ENCODE assay signal across 36 cellular contexts in the genomic region with DNA sequence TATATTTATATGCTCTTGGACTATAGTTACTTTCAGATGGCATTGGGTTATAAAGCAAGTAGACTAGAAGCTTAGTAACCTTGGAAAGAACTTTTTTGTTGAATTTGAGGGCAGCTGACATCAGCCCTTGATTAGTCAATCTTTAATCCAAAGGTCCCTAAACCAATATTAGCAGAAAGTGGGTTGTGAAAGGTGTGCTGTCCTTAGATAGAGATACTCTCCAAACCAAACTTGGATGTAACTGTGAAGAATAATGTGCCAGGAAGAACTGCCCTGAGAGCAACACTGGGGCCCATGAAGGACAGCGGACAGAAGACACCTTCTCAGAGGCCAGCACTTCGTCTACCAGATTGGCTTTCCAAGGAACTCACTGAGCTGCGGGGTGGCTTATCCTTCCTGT. TPM values are rescaled to one million over a fixed set of nuclear protein-coding genes. Genes with fewer than 3 reads are reported as not detected.
"Had no signal": no experiment of that assay in that cellular context is flagged by ENCODE, and none has a peak within 500 bp of the region (broad histone marks: within the 10 kb centered on the region; RNA-seq: fewer than 3 reads in every experiment).

No MANE protein-coding gene starts in this region.

- H3K9me3 ChIP-seq: ascending aorta, Peyer's patch had no signal

- H3K27ac ChIP-seq: ascending aorta, cardiac muscle cell, KMS-11, Peyer's patch, RWPE1, VCaP had no signal

- H3K36me3 Mint-ChIP-seq: activated naive CD4-positive, alpha-beta T cell treated with anti-CD3 and anti-CD28 coated beads, Interleukin-2, amount 50 U/mL, for 24 hours; activated naive CD8-positive, alpha-beta T cell treated with anti-CD3 and anti-CD28 coated beads, Interleukin-2, amount 10 ng/mL, durations not matched to agents 7 days and 5 days; T-cell had no signal

- H3K9me3 Mint-ChIP-seq: activated CD4-positive, alpha-beta memory T cell treated with anti-CD3 and anti-CD28 coated beads, Interleukin-2, amount 10 ng/mL, durations not matched to agents 7 days and 5 days; activated naive CD4-positive, alpha-beta T cell treated with anti-CD3 and anti-CD28 coated beads, Interleukin-2, amount 50 U/mL, for 24 hours; activated naive CD8-positive, alpha-beta T cell treated with anti-CD3 and anti-CD28 coated beads, Interleukin-2, amount 10 ng/mL, durations not matched to agents 7 days and 5 days; activated T-cell treated with anti-CD3 and anti-CD28 coated beads, Interleukin-2, amount 50 U/mL, for 72 hours; activated T-helper 17 cell treated with anti-CD3 and anti-CD28 coated beads, Interleukin-2, amount 50 U/mL, for 72 hours; T-cell had no signal

- H3K36me3 ChIP-seq: ascending aorta, cardiac muscle cell, Peyer's patch had no signal

- H3K4me3 Mint-ChIP-seq: activated B cell treated with CpG ODN at 0.5 μM for 24 hours; activated CD4-positive, alpha-beta memory T cell treated with anti-CD3 and anti-CD28 coated beads, Interleukin-2, amount 10 ng/mL, durations not matched to agents 7 days and 5 days; activated naive CD4-positive, alpha-beta T cell treated with anti-CD3 and anti-CD28 coated beads, Interleukin-2, amount 50 U/mL, for 24 hours; activated naive CD8-positive, alpha-beta T cell treated with anti-CD3 and anti-CD28 coated beads, Interleukin-2, amount 10 ng/mL, durations not matched to agents 7 days and 5 days; activated T-cell treated with anti-CD3 and anti-CD28 coated beads, Interleukin-2, amount 50 U/mL, for 72 hours; activated T-helper 17 cell treated with anti-CD3 and anti-CD28 coated beads, Interleukin-2, amount 50 U/mL, for 72 hours; T-cell; T-helper 17 cell had no signal

- H3K9ac ChIP-seq: KMS-11 had no signal

- H3K4me1 ChIP-seq: ascending aorta, Peyer's patch had no signal

- H3K4me2 ChIP-seq: KMS-11 had no signal

- H3K27me3 ChIP-seq: ascending aorta, cardiac muscle cell, Peyer's patch had no signal

- DNase-seq: activated B cell treated with CpG ODN at 0.5 μM for 24 hours; activated CD4-positive, alpha-beta memory T cell treated with anti-CD3 and anti-CD28 coated beads, Interleukin-2, amount 10 ng/mL, durations not matched to agents 7 days and 5 days; activated CD4-positive, alpha-beta T cell treated with anti-CD3 and anti-CD28 coated beads for 48 hours; activated CD4-positive, CD25-positive, alpha-beta regulatory T cell treated with anti-CD3 and anti-CD28 coated beads, Interleukin-2, amount 50 U/mL, for 72 hours; activated CD8-positive, alpha-beta memory T cell treated with anti-CD3 and anti-CD28 coated beads for 24 hours; activated gamma-delta T cell; activated naive CD4-positive, alpha-beta T cell treated with Interleukin-2 at 50 U/mL for 16 hours; activated naive CD8-positive, alpha-beta T cell treated with anti-CD3 and anti-CD28 coated beads, Interleukin-2, amount 10 ng/mL, durations not matched to agents 7 days and 5 days; activated T-cell treated with anti-CD3 and anti-CD28 coated beads, Interleukin-2, amount 50 U/mL, for 1 hour; activated T-cell treated with anti-CD3 and anti-CD28 coated beads, Interleukin-2, amount 50 U/mL, for 72 hours; amygdala; MM.1S; MV-4-11; NCI-H1092; NCI-H1436 treated with DMSO at 0.1 percent for 48 hours; NCI-H1694 treated with DMSO at 0.1 percent for 48 hours; NCI-H2029; NCI-H345; NCI-H524 treated with DMSO at 0.1 percent for 48 hours; NK-92 treated with Interleukin-12 subunit alpha and Interleukin-12 subunit beta, amount 100 ng/mL, for 24 hours; PC-3; Peyer's patch; SIG-M5; T-cell; T-helper 17 cell had no signal

- H3K4me1 Mint-ChIP-seq: activated B cell treated with CpG ODN at 0.5 μM for 24 hours; activated CD4-positive, alpha-beta memory T cell treated with anti-CD3 and anti-CD28 coated beads, Interleukin-2, amount 10 ng/mL, durations not matched to agents 7 days and 5 days; activated naive CD4-positive, alpha-beta T cell treated with anti-CD3 and anti-CD28 coated beads, Interleukin-2, amount 50 U/mL, for 24 hours; activated naive CD8-positive, alpha-beta T cell treated with anti-CD3 and anti-CD28 coated beads, Interleukin-2, amount 10 ng/mL, durations not matched to agents 7 days and 5 days; activated T-helper 17 cell treated with anti-CD3 and anti-CD28 coated beads, Interleukin-2, amount 50 U/mL, for 72 hours; T-cell; T-helper 17 cell had no signal

- ATAC-seq: activated T-cell treated with anti-CD3 and anti-CD28 coated beads, Interleukin-2, amount 50 U/mL, for 72 hours; activated T-helper 17 cell treated with anti-CD3 and anti-CD28 coated beads, Interleukin-2, amount 50 U/mL, for 72 hours; PC-3; Right ventricle myocardium inferior; SK-N-SH treated with all-trans-retinoic acid at 6 μM for 48 hours; T-cell; T-helper 17 cell had no signal

- H3K27ac Mint-ChIP-seq: activated B cell treated with CpG ODN at 0.5 μM for 24 hours; activated CD4-positive, alpha-beta memory T cell treated with anti-CD3 and anti-CD28 coated beads, Interleukin-2, amount 10 ng/mL, durations not matched to agents 7 days and 5 days; activated naive CD4-positive, alpha-beta T cell treated with anti-CD3 and anti-CD28 coated beads, Interleukin-2, amount 50 U/mL, for 24 hours; activated naive CD8-positive, alpha-beta T cell treated with anti-CD3 and anti-CD28 coated beads, Interleukin-2, amount 10 ng/mL, durations not matched to agents 7 days and 5 days; activated T-cell treated with anti-CD3 and anti-CD28 coated beads, Interleukin-2, amount 50 U/mL, for 72 hours; activated T-helper 17 cell treated with anti-CD3 and anti-CD28 coated beads, Interleukin-2, amount 50 U/mL, for 72 hours; T-cell; T-helper 17 cell had no signal

- H3K4me3 ChIP-seq: cardiac muscle cell, Peyer's patch had no signal

RNA-seq across cellular contexts. Expression of gene CD163, which starts 10.6 kb away (rescaled TPM):
- total RNA-seq: activated CD4-positive, alpha-beta memory T cell treated with anti-CD3 and anti-CD28 coated beads, Interleukin-2, amount 10 ng/mL, durations not matched to agents 7 days and 5 days; activated T-cell treated with anti-CD3 and anti-CD28 coated beads, Interleukin-2, amount 50 U/mL, for 72 hours; activated T-helper 17 cell treated with anti-CD3 and anti-CD28 coated beads, Interleukin-2, amount 50 U/mL, for 72 hours; NCI-H460; PC-3; SK-MEL-5 had no signal
- polyA plus RNA-seq: cardiac muscle cell had no signal

RNA-seq across cellular contexts. Expression of gene CD163L1, which starts 49.1 kb away (rescaled TPM):
- total RNA-seq: activated CD4-positive, alpha-beta memory T cell treated with anti-CD3 and anti-CD28 coated beads, Interleukin-2, amount 10 ng/mL, durations not matched to agents 7 days and 5 days; activated T-cell treated with anti-CD3 and anti-CD28 coated beads, Interleukin-2, amount 50 U/mL, for 72 hours; activated T-helper 17 cell treated with anti-CD3 and anti-CD28 coated beads, Interleukin-2, amount 50 U/mL, for 72 hours; ascending aorta; SK-MEL-5; T-cell had no signal
- polyA plus RNA-seq: cardiac muscle cell had no signal
